In genomic region chr7:17854297-17855047, GRCh38 we compare ENCODE assay signal across 1 cellular context.
TF ChIP-seq lines count a peak whose summit lies in the region.

No MANE protein-coding gene starts in this region.

TF ChIP-seq in HEK293, 187 proteins besides CTCF, POLR2A, EP300 and RAD21 (continued from another document):
- TF ChIP-seq ZSCAN5A (tag by site-specific recombination; IDR thresholded peaks at IDR 0.05), result no peak
